ENCODE assay signal across 24 cellular contexts in genomic region chr19:8377598-8377997, GRCh38. TPM values are rescaled to one million over a fixed set of nuclear protein-coding genes. Genes with fewer than 3 reads are reported as not detected.
DNase-seq lines count a peak whose midpoint lies in the region; ATAC-seq and TF ChIP-seq lines count a peak whose summit lies in the region.
"Had no signal": no experiment of that assay in that cellular context is flagged by ENCODE, and none has a peak within 500 bp of the region (broad histone marks: within the 10 kb centered on the region; RNA-seq: fewer than 3 reads in every experiment).

No MANE protein-coding gene starts in this region.

- TF ChIP-seq POLR2A in esophagus muscularis mucosa (IDR thresholded peaks at IDR 0.05; ENCODE audit: low read depth): no peak

- peak; percentile 55 for ATAC-seq in activated CD8-positive, alpha-beta T cell treated with anti-CD3 and anti-CD28 coated beads, Interleukin-2, amount 10 ng/mL, durations not matched to agents 7 days and 5 days

- no peaks in the 10 kb centered on the region for H3K27me3 Mint-ChIP-seq in activated CD8-positive, alpha-beta T cell treated with anti-CD3 and anti-CD28 coated beads, Interleukin-2, amount 10 ng/mL, durations not matched to agents 7 days and 5 days (ENCODE audit: low read depth)
- no peaks in the 10 kb centered on the region for H3K27me3 Mint-ChIP-seq in mesothelial cell of epicardium (ENCODE audit: low read depth)
- H3K27me3 Mint-ChIP-seq: IgD-negative memory B cell had no signal

- H3K4me1 ChIP-seq in osteoblast (ENCODE audit: insufficient read depth, low read length) (no peaks in the 10 kb centered on the region), esophagus muscularis mucosa (peaks cover 0 to 12% (median 7%) of the 10 kb centered on the region in 4 donors), hepatocyte (ENCODE audit: insufficient read depth) (no peaks in the 10 kb centered on the region)

- 60% methylated on average over 1 of the region's 1 CpG for WGBS in esophagus muscularis mucosa
- WGBS in hepatocyte (ENCODE audit: low lambda C conversion rate, missing lambda C conversion rate): 75% methylated on average over 1 of the region's 1 CpG

- DNase-seq in GM20000 (ENCODE audit: low spot score) (peak; percentile 7), osteoblast (ENCODE audit: insufficient read length, low spot score, missing footprints) (peak; percentile 27), esophagus muscularis mucosa (ENCODE audit: extremely low spot score) (no peak), hepatocyte (ENCODE audit: low spot score) (no peak), mesothelial cell of epicardium (ENCODE audit: low spot score in 2 of 2, unreplicated experiment in 2 of 2) (no peak)
- no peak for DNase-seq in activated CD8-positive, alpha-beta T cell treated with anti-CD3 and anti-CD28 coated beads, Interleukin-2, amount 10 ng/mL, durations not matched to agents 7 days and 5 days
- DNase-seq: ACHN, AML-193, DMS79 treated with DMSO at 0.1 percent for 48 hours, HCEC 1CT, Karpas-422, NCI-H1048, NCI-H1436, NCI-H1930, NCI-H226, NCI-H524, NCI-H82, OCI-M1, SHP77 treated with DMSO at 0.1 percent for 48 hours, SK-N-SH had no signal

- H3K4me1 Mint-ChIP-seq in activated CD8-positive, alpha-beta T cell treated with anti-CD3 and anti-CD28 coated beads, Interleukin-2, amount 10 ng/mL, durations not matched to agents 7 days and 5 days (ENCODE audit: low read depth): peaks cover 25% of the 10 kb centered on the region
- H3K4me1 Mint-ChIP-seq in mesothelial cell of epicardium: no peaks in the 10 kb centered on the region
- H3K4me1 Mint-ChIP-seq: IgD-negative memory B cell had no signal

- H3K4me3 Mint-ChIP-seq in activated CD8-positive, alpha-beta T cell treated with anti-CD3 and anti-CD28 coated beads, Interleukin-2, amount 10 ng/mL, durations not matched to agents 7 days and 5 days: no peak overlapping the region
- H3K4me3 Mint-ChIP-seq in mesothelial cell of epicardium: no peak overlapping the region

- intact Hi-C loops in esophagus muscularis mucosa (cut with DNase I): no loop called here

- CTCF ChIA-PET in activated CD8-positive, alpha-beta T cell treated with anti-CD3 and anti-CD28 coated beads, Interleukin-2, amount 10 ng/mL, durations not matched to agents 7 days and 5 days (lab: Charles Lee): interaction anchor here (0.6 to 5.0 kb wide), 3 partner anchors 15 to 126 kb away, joined by 3 to 27 read pairs (median 7); partner anchors contain the start of gene ANGPTL4

- TF ChIP-seq EP300 in esophagus muscularis mucosa (IDR thresholded peaks at IDR 0.05): no peak

- H3K79me2 ChIP-seq in osteoblast (ENCODE audit: insufficient read depth, low read length): no peaks in the 10 kb centered on the region
- no peaks in the 10 kb centered on the region for H3K79me2 ChIP-seq in hepatocyte

- no peaks in the 10 kb centered on the region for H3K9me3 Mint-ChIP-seq in activated CD8-positive, alpha-beta T cell treated with anti-CD3 and anti-CD28 coated beads, Interleukin-2, amount 10 ng/mL, durations not matched to agents 7 days and 5 days (ENCODE audit: insufficient read depth)
- H3K9me3 Mint-ChIP-seq in mesothelial cell of epicardium: peaks cover 3% of the 10 kb centered on the region
- H3K9me3 Mint-ChIP-seq: IgD-negative memory B cell had no signal

- no peaks in the 10 kb centered on the region for H3K9me3 ChIP-seq in osteoblast (ENCODE audit: low read depth, low read length)
- H3K9me3 ChIP-seq in esophagus muscularis mucosa: no peaks in the 10 kb centered on the region
- no peaks in the 10 kb centered on the region for H3K9me3 ChIP-seq in hepatocyte (ENCODE audit: low read depth)
- H3K9me3 ChIP-seq: SK-N-SH had no signal

- no peaks in the 10 kb centered on the region for H3K27me3 ChIP-seq in osteoblast (ENCODE audit: insufficient read depth, low read length)
- H3K27me3 ChIP-seq in esophagus muscularis mucosa: no peaks in the 10 kb centered on the region
- no peaks in the 10 kb centered on the region for H3K27me3 ChIP-seq in hepatocyte

- H4K20me1 ChIP-seq in osteoblast (ENCODE audit: insufficient read depth, low read length) (peaks cover 4% of the 10 kb centered on the region), hepatocyte (ENCODE audit: insufficient read depth, poor library complexity, severe bottlenecking) (no peaks in the 10 kb centered on the region)

- POLR2A ChIA-PET in activated CD8-positive, alpha-beta T cell treated with anti-CD3 and anti-CD28 coated beads, Interleukin-2, amount 10 ng/mL, durations not matched to agents 7 days and 5 days (lab: Charles Lee): interaction anchor here (1.8 kb wide), 1 partner anchor 12 kb away, joined by 3 read pairs; no protein-coding TSS in a partner anchor

- H3K36me3 ChIP-seq in osteoblast (ENCODE audit: insufficient read depth, low read length) (peaks cover 16% of the 10 kb centered on the region), esophagus muscularis mucosa (peaks cover 0 to 37% (median 27%) of the 10 kb centered on the region in 4 donors), hepatocyte (replicated peaks; ENCODE audit: insufficient read depth, low read depth) (no peaks in the 10 kb centered on the region)

- H3K36me3 Mint-ChIP-seq in activated CD8-positive, alpha-beta T cell treated with anti-CD3 and anti-CD28 coated beads, Interleukin-2, amount 10 ng/mL, durations not matched to agents 7 days and 5 days (ENCODE audit: low read depth): no peaks in the 10 kb centered on the region
- peaks cover 30% of the 10 kb centered on the region for H3K36me3 Mint-ChIP-seq in mesothelial cell of epicardium

- H3K27ac Mint-ChIP-seq in activated CD8-positive, alpha-beta T cell treated with anti-CD3 and anti-CD28 coated beads, Interleukin-2, amount 10 ng/mL, durations not matched to agents 7 days and 5 days: peak overlapping the region; percentile 25
- no peak overlapping the region for H3K27ac Mint-ChIP-seq in mesothelial cell of epicardium
- H3K27ac Mint-ChIP-seq: IgD-negative memory B cell had no signal

- no peak overlapping the region for H3K4me2 ChIP-seq in osteoblast (ENCODE audit: insufficient read depth, low read length)
- no peak overlapping the region for H3K4me2 ChIP-seq in hepatocyte
- H3K4me2 ChIP-seq: SK-N-SH had no signal

- H3K27ac ChIP-seq in osteoblast (ENCODE audit: low read depth, low read length): no peak overlapping the region
- no peak overlapping the region for H3K27ac ChIP-seq in esophagus muscularis mucosa (replicated peaks in 1 of 4)
- no peak overlapping the region for H3K27ac ChIP-seq in hepatocyte
- H3K27ac ChIP-seq: C4-2B, HL-60 had no signal

- H2AFZ ChIP-seq in osteoblast (ENCODE audit: low read length) (no peak overlapping the region), hepatocyte (no peak overlapping the region)

- H3K9me2 ChIP-seq in hepatocyte (replicated peaks; ENCODE audit: insufficient read depth): no peaks in the 10 kb centered on the region
- H3K9me2 ChIP-seq: SK-N-SH had no signal

- H3K4me3 ChIP-seq in osteoblast (ENCODE audit: insufficient read depth, low read length) (no peak overlapping the region), esophagus muscularis mucosa (no peak overlapping the region), hepatocyte (no peak overlapping the region)

- TF ChIP-seq CTCF in GM20000 (IDR thresholded peaks at IDR 0.05; ENCODE audit: extremely low read depth, missing control alignments) (no peak), osteoblast (IDR thresholded peaks at IDR 0.05; ENCODE audit: extremely low read depth, low read depth, low read length) (no peak), esophagus muscularis mucosa (IDR thresholded peaks at IDR 0.05) (no peak), hepatocyte (IDR thresholded peaks at IDR 0.05; ENCODE audit: poor library complexity) (no peak), mesothelial cell of epicardium (IDR thresholded peaks at IDR 0.05; ENCODE audit: unreplicated experiment) (no peak)

RNA-seq across cellular contexts. Expression of gene RAB11B, which starts 12.6 kb away (rescaled TPM):
- total RNA-seq in activated CD8-positive, alpha-beta T cell treated with anti-CD3 and anti-CD28 coated beads, Interleukin-2, amount 10 ng/mL, durations not matched to agents 7 days and 5 days: 10 to 100 TPM; 92.4 to 92.7 TPM
- total RNA-seq in osteoblast (24.2 and 28.3 TPM in 2 replicates), esophagus muscularis mucosa (100 to 1,000 TPM in 1 of 4 donors, 10 to 100 TPM in 3; 27.8 to 101 (median 42.3) TPM), hepatocyte (30.9 and 47.1 TPM in 2 replicates), mesothelial cell of epicardium (150 to 151 TPM (median 150 TPM) in 3 replicates)
- polyA plus RNA-seq in hepatocyte: 174 and 216 TPM in 2 replicates

RNA-seq across cellular contexts. Expression of gene ANGPTL4, which starts 13.6 kb away (rescaled TPM):
- total RNA-seq in activated CD8-positive, alpha-beta T cell treated with anti-CD3 and anti-CD28 coated beads, Interleukin-2, amount 10 ng/mL, durations not matched to agents 7 days and 5 days: not detected
- total RNA-seq in osteoblast (1.1 and 1.2 TPM in 2 replicates), esophagus muscularis mucosa (10 to 100 TPM in 3 of 4 donors, 1 to 10 TPM in 1; 3.7 to 37.9 (median 22.6) TPM), hepatocyte (12.0 and 14.7 TPM in 2 replicates), mesothelial cell of epicardium (2.0 to 3.7 TPM (median 3.5 TPM) in 3 replicates)
- polyA plus RNA-seq in hepatocyte: 23.4 and 26.3 TPM in 2 replicates
- total RNA-seq: HT1080 had no signal
- polyA plus RNA-seq: IgD-negative memory B cell had no signal

RNA-seq across cellular contexts. Expression of gene KANK3, which starts 34.5 kb away (rescaled TPM):
- 1 to 10 TPM; 3.4 to 3.5 TPM for total RNA-seq in activated CD8-positive, alpha-beta T cell treated with anti-CD3 and anti-CD28 coated beads, Interleukin-2, amount 10 ng/mL, durations not matched to agents 7 days and 5 days
- total RNA-seq in osteoblast: 0.59 TPM in 1 of 2 replicates, not detected in the other
- 10 to 100 TPM; 23.7 to 36.0 (median 30.0) TPM for total RNA-seq in esophagus muscularis mucosa
- total RNA-seq in hepatocyte: 0.56 and 3.2 TPM in 2 replicates
- polyA plus RNA-seq in hepatocyte: 1.2 TPM in 1 of 2 replicates, not detected in the other
- 1.8 to 2.3 TPM (median 2.1 TPM) in 3 replicates for total RNA-seq in mesothelial cell of epicardium
- total RNA-seq: HT1080 had no signal
- polyA plus RNA-seq: IgD-negative memory B cell had no signal

RNA-seq across cellular contexts. Expression of gene MARCHF2, which starts 35.5 kb away (rescaled TPM):
- 10 to 100 TPM; 26.8 to 28.1 TPM for total RNA-seq in activated CD8-positive, alpha-beta T cell treated with anti-CD3 and anti-CD28 coated beads, Interleukin-2, amount 10 ng/mL, durations not matched to agents 7 days and 5 days
- total RNA-seq in osteoblast: 69.8 and 72.5 TPM in 2 replicates
- total RNA-seq in esophagus muscularis mucosa: 100 to 1,000 TPM; 227 to 286 (median 247) TPM
- total RNA-seq in hepatocyte: 39.0 and 73.5 TPM in 2 replicates
- 32.9 and 38.5 TPM in 2 replicates for polyA plus RNA-seq in hepatocyte
- total RNA-seq in mesothelial cell of epicardium: 20.7 to 21.4 TPM (median 21.4 TPM) in 3 replicates

RNA-seq across cellular contexts. Expression of gene RPS28, which starts 56.3 kb away (rescaled TPM):
- 1,000 to 10,000 TPM; 1,476 to 1,561 TPM for total RNA-seq in activated CD8-positive, alpha-beta T cell treated with anti-CD3 and anti-CD28 coated beads, Interleukin-2, amount 10 ng/mL, durations not matched to agents 7 days and 5 days
- total RNA-seq in osteoblast: 177 and 180 TPM in 2 replicates
- total RNA-seq in esophagus muscularis mucosa: 100 to 1,000 TPM; 256 to 473 (median 358) TPM
- 293 and 312 TPM in 2 replicates for total RNA-seq in hepatocyte
- polyA plus RNA-seq in hepatocyte: 683 and 693 TPM in 2 replicates
- total RNA-seq in mesothelial cell of epicardium: 1,343 to 1,395 TPM (median 1,352 TPM) in 3 replicates

Comparison
In these comparisons a context has a peak if more than half of its experiments do, and no peak if none do; other contexts are left out.
1. DNase-seq: peak in GM20000 (single experiment) and osteoblast (single experiment); none in activated CD8-positive, alpha-beta T cell treated with anti-CD3 and anti-CD28 coated beads, Interleukin-2, amount 10 ng/mL, durations not matched to agents 7 days and 5 days (single experiment), esophagus muscularis mucosa (single experiment), hepatocyte (single experiment) and mesothelial cell of epicardium (0 of 2).